8 cellular contexts compared by ENCODE assay signal in genomic region chr14:105398044-105398725, GRCh38. TPM values are rescaled to one million over a fixed set of nuclear protein-coding genes. Genes with fewer than 3 reads are reported as not detected.
DNase-seq lines count a peak whose midpoint lies in the region; FAIRE-seq lines count a peak whose summit lies in the region.

TEX22 (plus strand) TSS chr14:105398538; CDS start chr14:105399341, 803 bp downstream.

- DNase-seq in EH (ENCODE audit: low read depth) (peak; percentile 80), GM23248 (peak; percentile 91), LoVo (ENCODE audit: low spot score) (peak; percentile 79), SIG-M5 (lab: John Stamatoyannopoulos, UW) (peak; percentile 29), frontal cortex (ENCODE audit: low spot score in 2 of 2) (peak; percentile 96 to 97), nucleus accumbens (lab: John Stamatoyannopoulos, UW) (peak in 53 of 56 donors; percentile 29 to 91 (median 75)), superior temporal gyrus (ENCODE audit: extremely low spot score) (peak; percentile 77)
- peak; percentile 91 for DNase-seq in activated gamma-delta T cell treated with anti-CD3 and anti-CD28 coated beads, Interleukin-2, amount 50 U/mL, for 16 hours (ENCODE audit: low read depth)

- peaks cover 15% of the 10 kb centered on the region for H3K4me1 ChIP-seq in GM23248 (ENCODE audit: insufficient read depth)

- H3K4me3 ChIP-seq in GM23248 = peak within 1 kb of the TSS; percentile 97

- WGBS in GM23248 (ENCODE audit: low coverage in 1 of 2, low lambda C conversion rate in 2 of 2, missing lambda C conversion rate in 2 of 2), 2 experiments = 2 to 3% methylated on average over 47 to 57 of the region's 77 CpGs

- no peaks in the 10 kb centered on the region for H3K9me3 ChIP-seq in GM23248 (ENCODE audit: low read depth)

- no peaks in the 10 kb centered on the region for H3F3A ChIP-seq in GM23248 (ENCODE audit: insufficient read depth)

- H3K9ac ChIP-seq in GM23248 = peak within 1 kb of the TSS; percentile 95

- peak within 1 kb of the TSS; percentile 53 for H3K27ac ChIP-seq in GM23248

- H3K4me2 ChIP-seq in GM23248 (ENCODE audit: unreplicated experiment) = peak within 1 kb of the TSS; percentile 85

- no peak for FAIRE-seq in frontal cortex (lab: Jason Lieb, UNC)

- in situ Hi-C loops in GM23248 (cut with MboI) = no loop called here

- H3K36me3 ChIP-seq in GM23248 (ENCODE audit: low read depth) = peaks cover 10% of the 10 kb centered on the region; the same call in 1 of the 2 replicates

- H2AFZ ChIP-seq in GM23248 = peak within 1 kb of the TSS; percentile 84

- H3K27me3 ChIP-seq in GM23248 (replicated peaks; ENCODE audit: insufficient read depth) = no peaks in the 10 kb centered on the region

- H3K79me2 ChIP-seq in GM23248 (ENCODE audit: insufficient read depth) = peaks cover 20% of the 10 kb centered on the region; the same call in 1 of the 2 replicates

- no peaks in the 10 kb centered on the region for H3K9me2 ChIP-seq in GM23248 (ENCODE audit: insufficient read depth)

- H4K20me1 ChIP-seq in GM23248 (ENCODE audit: insufficient read depth) = no peaks in the 10 kb centered on the region

RNA-seq across cellular contexts. Expression of gene TEX22, which starts in this region (rescaled TPM):
- total RNA-seq in GM23248 (2014; rRNA removed; shearing (Covaris generic)) = 0.13 and 0.43 TPM in 2 replicates
- 0.27 and 0.46 TPM in 2 replicates for polyA plus RNA-seq in GM23248 (2016; fragmentation: Nextera tagmentation; extraction: Ambion mirVana)
- 0.41 TPM for total RNA-seq in frontal cortex

Comparison
In these comparisons a context has a peak if more than half of its experiments do, and no peak if none do; other contexts are left out.
1. Peak in every context shown above with its lines: DNase-seq, H3K4me3 ChIP-seq and H3K27ac ChIP-seq.
2. Peak in DNase-seq, H3K4me3 ChIP-seq, H3K27ac ChIP-seq, H3K9ac ChIP-seq and H3K4me2 ChIP-seq in GM23248; RNA of the gene not detected or under 1 TPM.
3. Peak in DNase-seq in frontal cortex; RNA of the gene not detected or under 1 TPM.
4. DNase-seq: peak in every context shown above with its lines; median percentile 96 in frontal cortex; 91 in GM23248; 91 in activated gamma-delta T cell treated with anti-CD3 and anti-CD28 coated beads, Interleukin-2, amount 50 U/mL, for 16 hours; 80 in EH; 79 in LoVo; 77 in superior temporal gyrus; 75 in nucleus accumbens; 29 in SIG-M5.